9 cellular contexts compared by ENCODE assay signal in genomic region chr5:132428811-132429440, GRCh38. TPM values are rescaled to one million over a fixed set of nuclear protein-coding genes. Genes with fewer than 3 reads are reported as not detected.
DNase-seq lines count a peak whose midpoint lies in the region; ATAC-seq and TF ChIP-seq lines count a peak whose summit lies in the region.
"Had no signal": no experiment of that assay in that cellular context is flagged by ENCODE, and none has a peak within 500 bp of the region (broad histone marks: within the 10 kb centered on the region; RNA-seq: fewer than 3 reads in every experiment).

No MANE protein-coding gene starts in this region.

- DNase-seq in heart left ventricle: peak in 1 of 5 donors; percentile 12
- DNase-seq in Right ventricle myocardium superior: no peak
- no peak for DNase-seq in activated naive CD4-positive, alpha-beta T cell treated with anti-CD3 and anti-CD28 coated beads, Interleukin-2, amount 50 U/mL, for 72 hours (ENCODE audit: low spot score in 2 of 2)
- no peak for DNase-seq in lower lobe of right lung
- no peak for DNase-seq in uterus
- DNase-seq in stimulated activated CD4-positive, alpha-beta T cell treated with anti-CD3 and anti-CD28 coated beads, Interleukin-2, amount 100 ng/mL, for 48 hours: no peak
- DNase-seq in activated CD4-positive, CD25-positive, alpha-beta regulatory T cell treated with anti-CD3 and anti-CD28 coated beads, Interleukin-2, amount 50 U/mL, for 72 hours: no peak
- DNase-seq: NCI-H1930 had no signal

- H3K36me3 ChIP-seq in heart left ventricle (peaks cover 0 to 10% (median 7%) of the 10 kb centered on the region in 9 donors), lower lobe of right lung (no peaks in the 10 kb centered on the region), uterus (no peaks in the 10 kb centered on the region)

- H3K4me1 ChIP-seq in heart left ventricle: peaks cover 30 to 100% (median 87%) of the 10 kb centered on the region in 12 donors
- H3K4me1 ChIP-seq in lower lobe of right lung: peaks cover 99% of the 10 kb centered on the region
- H3K4me1 ChIP-seq in uterus: peaks cover 20 to 34% of the 10 kb centered on the region in 2 donors

- 73 to 85% (median 80%) methylated on average over 4 to 6 of the region's 6 CpGs for WGBS in heart left ventricle, 4 donors

- no peak overlapping the region for H3K4me3 ChIP-seq in heart left ventricle
- no peak overlapping the region for H3K4me3 ChIP-seq in lower lobe of right lung
- H3K4me3 ChIP-seq in uterus: no peak overlapping the region

- H3K36me3 Mint-ChIP-seq in activated naive CD4-positive, alpha-beta T cell treated with anti-CD3 and anti-CD28 coated beads, Interleukin-2, amount 50 U/mL, for 72 hours: peaks cover 13 to 24% of the 10 kb centered on the region in 2 donors

- H3K27me3 ChIP-seq in heart left ventricle: no peaks in the 10 kb centered on the region
- no peaks in the 10 kb centered on the region for H3K27me3 ChIP-seq in lower lobe of right lung (ENCODE audit: low read depth)
- no peaks in the 10 kb centered on the region for H3K27me3 ChIP-seq in uterus

- TF ChIP-seq POLR2A in heart left ventricle (IDR thresholded peaks at IDR 0.05) (no peak), uterus (IDR thresholded peaks at IDR 0.05) (no peak)

- H3K9me3 Mint-ChIP-seq in activated naive CD4-positive, alpha-beta T cell treated with anti-CD3 and anti-CD28 coated beads, Interleukin-2, amount 50 U/mL, for 72 hours: peaks cover 0 to 4% of the 10 kb centered on the region in 2 donors

- intact Hi-C loops in heart left ventricle (cut with DNase I): loop anchor here in 2 of 10 donors (5.0 kb wide), 2 partner anchors 33 to 58 kb away; no protein-coding TSS in a partner anchor
- intact Hi-C loops in Right ventricle myocardium superior (cut with DNase I): no loop called here
- intact Hi-C loops in lower lobe of right lung (cut with DNase I): no loop called here
- intact Hi-C loops in uterus (cut with DNase I; ENCODE audit: low total_unique reads): loop anchor here (5.0 kb wide), 1 partner anchor 68 kb away; no protein-coding TSS in a partner anchor

- H3K27ac Mint-ChIP-seq in activated naive CD4-positive, alpha-beta T cell treated with anti-CD3 and anti-CD28 coated beads, Interleukin-2, amount 50 U/mL, for 72 hours: peak overlapping the region; percentile 96 to 100

- H3K27ac ChIP-seq in heart left ventricle (peak overlapping the region in 11 of 12 donors; percentile 1 to 98 (median 78)), lower lobe of right lung (peak overlapping the region; percentile 89), uterus (peak overlapping the region; percentile 47 to 68)

- H3K9me3 ChIP-seq in heart left ventricle: no peaks in the 10 kb centered on the region
- H3K9me3 ChIP-seq in lower lobe of right lung: no peaks in the 10 kb centered on the region
- H3K9me3 ChIP-seq in uterus: no peaks in the 10 kb centered on the region

- no peak for TF ChIP-seq CTCF in heart left ventricle (IDR thresholded peaks at IDR 0.05)
- TF ChIP-seq CTCF in lower lobe of right lung (IDR thresholded peaks at IDR 0.05): no peak
- TF ChIP-seq CTCF in uterus (IDR thresholded peaks at IDR 0.05): no peak

- ATAC-seq in heart left ventricle: peak in 1 of 4 donors; percentile 15
- ATAC-seq in Right ventricle myocardium superior (ENCODE audit: poor library complexity): no peak
- ATAC-seq in activated naive CD4-positive, alpha-beta T cell treated with anti-CD3 and anti-CD28 coated beads, Interleukin-2, amount 50 U/mL, for 72 hours: no peak
- peak in 1 of 2 donors; percentile 10 for ATAC-seq in lower lobe of right lung
- no peak for ATAC-seq in GM21825 (IDR thresholded peaks at IDR 0.05; ENCODE audit: unreplicated experiment)

RNA-seq across cellular contexts. Expression of gene SLC22A5, which starts 59.4 kb away (rescaled TPM):
- total RNA-seq in heart left ventricle (10 to 100 TPM in 8 of 9 donors, 1 to 10 TPM in 1; 7.5 to 42.5 (median 13.5) TPM), Right ventricle myocardium superior (22.7 TPM), lower lobe of right lung (12.6 TPM), uterus (10 to 100 TPM in 2 of 4 donors, 1 to 10 TPM in 2; 2.0 to 18.9 (median 10.0) TPM)
- polyA plus RNA-seq in heart left ventricle: 10 to 100 TPM; 11.1 to 50.1 TPM
- 1 to 10 TPM; 3.1 to 5.5 TPM for total RNA-seq in activated naive CD4-positive, alpha-beta T cell treated with anti-CD3 and anti-CD28 coated beads, Interleukin-2, amount 50 U/mL, for 72 hours
